1 cellular context compared by ENCODE assay signal in the genomic region with DNA sequence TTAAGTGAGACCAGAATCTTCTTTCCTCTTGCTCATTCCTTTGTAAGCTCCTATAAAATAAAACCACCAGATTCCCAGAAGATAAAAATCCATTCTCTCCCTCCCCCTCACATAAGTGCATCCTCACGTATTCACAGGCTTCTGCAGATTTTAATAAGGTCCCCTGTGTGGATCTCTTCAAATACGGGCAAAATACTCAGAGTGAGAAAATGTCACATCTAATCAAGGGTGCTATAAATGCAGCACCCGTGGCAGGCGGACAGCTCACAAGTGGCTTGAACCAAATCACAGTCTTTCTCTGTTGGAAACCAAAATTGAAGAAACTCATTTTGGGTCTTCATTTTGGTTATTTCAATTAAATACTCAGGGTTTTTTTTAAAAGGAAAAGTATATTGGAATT.
A peak's percentile ranks its signal among the peaks of the same experiment; 100 is the strongest.
TF ChIP-seq lines count a peak whose summit lies in the region.

No MANE protein-coding gene starts in this region.

TF ChIP-seq in SK-N-SH, 30 proteins besides CTCF, POLR2A, EP300 and RAD21 (continued from another document):
- TF ChIP-seq, protein P1, sequence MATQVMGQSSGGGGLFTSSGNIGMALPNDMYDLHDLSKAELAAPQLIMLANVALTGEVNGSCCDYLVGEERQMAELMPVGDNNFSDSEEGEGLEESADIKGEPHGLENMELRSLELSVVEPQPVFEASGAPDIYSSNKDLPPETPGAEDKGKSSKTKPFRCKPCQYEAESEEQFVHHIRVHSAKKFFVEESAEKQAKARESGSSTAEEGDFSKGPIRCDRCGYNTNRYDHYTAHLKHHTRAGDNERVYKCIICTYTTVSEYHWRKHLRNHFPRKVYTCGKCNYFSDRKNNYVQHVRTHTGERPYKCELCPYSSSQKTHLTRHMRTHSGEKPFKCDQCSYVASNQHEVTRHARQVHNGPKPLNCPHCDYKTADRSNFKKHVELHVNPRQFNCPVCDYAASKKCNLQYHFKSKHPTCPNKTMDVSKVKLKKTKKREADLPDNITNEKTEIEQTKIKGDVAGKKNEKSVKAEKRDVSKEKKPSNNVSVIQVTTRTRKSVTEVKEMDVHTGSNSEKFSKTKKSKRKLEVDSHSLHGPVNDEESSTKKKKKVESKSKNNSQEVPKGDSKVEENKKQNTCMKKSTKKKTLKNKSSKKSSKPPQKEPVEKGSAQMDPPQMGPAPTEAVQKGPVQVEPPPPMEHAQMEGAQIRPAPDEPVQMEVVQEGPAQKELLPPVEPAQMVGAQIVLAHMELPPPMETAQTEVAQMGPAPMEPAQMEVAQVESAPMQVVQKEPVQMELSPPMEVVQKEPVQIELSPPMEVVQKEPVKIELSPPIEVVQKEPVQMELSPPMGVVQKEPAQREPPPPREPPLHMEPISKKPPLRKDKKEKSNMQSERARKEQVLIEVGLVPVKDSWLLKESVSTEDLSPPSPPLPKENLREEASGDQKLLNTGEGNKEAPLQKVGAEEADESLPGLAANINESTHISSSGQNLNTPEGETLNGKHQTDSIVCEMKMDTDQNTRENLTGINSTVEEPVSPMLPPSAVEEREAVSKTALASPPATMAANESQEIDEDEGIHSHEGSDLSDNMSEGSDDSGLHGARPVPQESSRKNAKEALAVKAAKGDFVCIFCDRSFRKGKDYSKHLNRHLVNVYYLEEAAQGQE (IDR thresholded peaks at IDR 0.05; ENCODE audit: low read depth, low read length), result 0 out of 2 replicates have a peak, but pooled peaks have one; percentile 17
